Comparison of ENCODE assay signal across 21 cellular contexts in genomic region chr5:170854550-170854949, GRCh38. TPM values are rescaled to one million over a fixed set of nuclear protein-coding genes. Genes with fewer than 3 reads are reported as not detected.
"Had no signal": no experiment of that assay in that cellular context is flagged by ENCODE, and none has a peak within 500 bp of the region (broad histone marks: within the 10 kb centered on the region; RNA-seq: fewer than 3 reads in every experiment).

No MANE protein-coding gene starts in this region.

- H3K4me1 ChIP-seq: left lung, lower lobe of right lung, right atrium auricular region, right lobe of liver, spleen, suprapubic skin, tibial artery, upper lobe of right lung had no signal

- H3K27me3 ChIP-seq: left lung, ovary, right atrium auricular region, right lobe of liver, suprapubic skin, tibial artery, upper lobe of right lung had no signal

- H3K36me3 ChIP-seq: left lung, lower lobe of right lung, ovary, right atrium auricular region, right lobe of liver, spleen, suprapubic skin, thoracic aorta, tibial artery, upper lobe of right lung had no signal

- H3K27ac ChIP-seq: left lung, lower lobe of right lung, ovary, right atrium auricular region, right lobe of liver, skin epidermis, spleen, suprapubic skin, thoracic aorta, tibial artery, upper lobe of right lung had no signal

- H3K9me3 ChIP-seq: lower lobe of right lung, ovary, right lobe of liver, thoracic aorta, upper lobe of right lung had no signal

- H3K4me3 ChIP-seq: left lung, lower lobe of right lung, ovary, right atrium auricular region, right lobe of liver, skin epidermis, spleen, suprapubic skin, thoracic aorta, tibial artery, upper lobe of right lung had no signal

- DNase-seq: hypothalamus; immature natural killer cell; kidney; left colon; left lung; lower lobe of right lung; mammary epithelial cell; mesendoderm; naive thymus-derived CD4-positive, alpha-beta T cell; ovary; right lobe of liver; spleen; stimulated activated CD4-positive, alpha-beta T cell treated with anti-CD3 and anti-CD28 coated beads, Interleukin-4, amount 100 ng/mL, for 24 hours; stimulated activated naive CD4-positive, alpha-beta T cell; tibial artery; trophoblast cell; upper lobe of right lung had no signal

RNA-seq across cellular contexts. Expression of gene RANBP17, which starts 7.3 kb away (rescaled TPM):
- polyA plus RNA-seq: naive thymus-derived CD4-positive, alpha-beta T cell had no signal
